Comparison of ENCODE assay signal across 9 cellular contexts in the genomic region with DNA sequence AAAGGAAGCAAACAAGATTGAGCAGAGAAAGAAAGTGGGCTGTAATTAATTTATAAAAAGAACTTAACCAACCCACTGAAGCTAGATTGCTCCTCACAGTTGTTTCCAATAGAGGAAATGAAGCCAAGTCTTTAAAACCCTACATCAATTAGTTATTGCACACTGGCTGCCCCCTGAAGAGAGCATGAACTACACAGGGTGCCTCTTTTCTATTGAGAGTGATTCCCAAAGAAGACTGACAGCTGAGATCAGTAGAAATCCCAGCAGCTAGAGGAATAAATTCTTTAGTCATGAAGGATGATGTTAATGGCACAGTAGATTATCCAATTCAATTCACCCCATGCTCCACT. TPM values are rescaled to one million over a fixed set of nuclear protein-coding genes. Genes with fewer than 3 reads are reported as not detected.
DNase-seq lines count a peak whose midpoint lies in the region; ATAC-seq lines count a peak whose summit lies in the region.
"Had no signal": no experiment of that assay in that cellular context is flagged by ENCODE, and none has a peak within 500 bp of the region (broad histone marks: within the 10 kb centered on the region; RNA-seq: fewer than 3 reads in every experiment).

No MANE protein-coding gene starts in this region.

- no peak overlapping the region for H3K4me3 ChIP-seq in CD8-positive, alpha-beta memory T cell (ENCODE audit: low read length)
- H3K4me3 ChIP-seq: lung had no signal

- peaks cover 0 to 4% (median 0%) of the 10 kb centered on the region in 3 donors for H3K36me3 Mint-ChIP-seq in CD8-positive, alpha-beta memory T cell
- H3K36me3 Mint-ChIP-seq in activated T-helper 17 cell treated with anti-CD3 and anti-CD28 coated beads, Interleukin-2, amount 50 U/mL, for 72 hours (ENCODE audit: low read depth) = no peaks in the 10 kb centered on the region

- CTCF ChIA-PET in CD8-positive, alpha-beta memory T cell (lab: Charles Lee) = interaction anchor here (1.7 kb wide), 1 partner anchor 8 kb away, joined by 5 read pairs; a partner anchor contains a TSS

- H3K27me3 Mint-ChIP-seq in CD8-positive, alpha-beta memory T cell = peaks cover 0 to 4% of the 10 kb centered on the region in 2 donors
- H3K27me3 Mint-ChIP-seq in activated T-helper 17 cell treated with anti-CD3 and anti-CD28 coated beads, Interleukin-2, amount 50 U/mL, for 72 hours = no peaks in the 10 kb centered on the region

- POLR2A ChIA-PET in CD8-positive, alpha-beta memory T cell (lab: Charles Lee) = interaction anchor here (0.9 kb wide), 1 partner anchor 8 kb away, joined by 4 read pairs; a partner anchor contains a TSS

- peak overlapping the region in 3 of 7 donors; percentile 4 to 58 (median 44) for H3K4me3 Mint-ChIP-seq in CD8-positive, alpha-beta memory T cell
- H3K4me3 Mint-ChIP-seq in activated T-helper 17 cell treated with anti-CD3 and anti-CD28 coated beads, Interleukin-2, amount 50 U/mL, for 72 hours = peak overlapping the region; percentile 33

- no peaks in the 10 kb centered on the region for H3K36me3 ChIP-seq in CD8-positive, alpha-beta memory T cell (ENCODE audit: insufficient read depth, low read length)

- H3K4me1 Mint-ChIP-seq in CD8-positive, alpha-beta memory T cell = peaks cover 15 to 19% (median 16%) of the 10 kb centered on the region in 3 donors
- peaks cover 11% of the 10 kb centered on the region for H3K4me1 Mint-ChIP-seq in activated T-helper 17 cell treated with anti-CD3 and anti-CD28 coated beads, Interleukin-2, amount 50 U/mL, for 72 hours

- peak overlapping the region in 5 of 8 donors; percentile 69 to 83 (median 77) for H3K27ac Mint-ChIP-seq in CD8-positive, alpha-beta memory T cell
- H3K27ac Mint-ChIP-seq in activated T-helper 17 cell treated with anti-CD3 and anti-CD28 coated beads, Interleukin-2, amount 50 U/mL, for 72 hours = peak overlapping the region; percentile 11

- no peak overlapping the region for H3K27ac ChIP-seq in CD8-positive, alpha-beta memory T cell (ENCODE audit: low read depth, low read length)

- peaks cover 26% of the 10 kb centered on the region for H3K4me1 ChIP-seq in CD8-positive, alpha-beta memory T cell (ENCODE audit: insufficient read depth, low read length)

- no peak for DNase-seq in CD8-positive, alpha-beta memory T cell
- DNase-seq in NCI-H774 (lab: John Stamatoyannopoulos, UW) = no peak
- DNase-seq in NCI-H1694 (lab: John Stamatoyannopoulos, UW) = no peak
- DNase-seq in NCI-H748 treated with DMSO at 0.1 percent for 48 hours (lab: John Stamatoyannopoulos, UW) = no peak
- no peak for DNase-seq in OCI-M2 (lab: John Stamatoyannopoulos, UW; ENCODE audit: unreplicated experiment)

- no peaks in the 10 kb centered on the region for H3K27me3 ChIP-seq in CD8-positive, alpha-beta memory T cell (ENCODE audit: insufficient read depth, low read length, poor library complexity, severe bottlenecking)

- no peaks in the 10 kb centered on the region for H3K9me3 Mint-ChIP-seq in CD8-positive, alpha-beta memory T cell
- H3K9me3 Mint-ChIP-seq in activated T-helper 17 cell treated with anti-CD3 and anti-CD28 coated beads, Interleukin-2, amount 50 U/mL, for 72 hours = no peaks in the 10 kb centered on the region

- no peaks in the 10 kb centered on the region for H3K9me3 ChIP-seq in CD8-positive, alpha-beta memory T cell (ENCODE audit: low read length)

- ATAC-seq in GM19397 (IDR thresholded peaks at IDR 0.05; ENCODE audit: unreplicated experiment) = peak; percentile 32
- ATAC-seq in HG03064 (IDR thresholded peaks at IDR 0.05; ENCODE audit: low read depth, unreplicated experiment) = peak; percentile 41
- ATAC-seq in activated T-helper 17 cell treated with anti-CD3 and anti-CD28 coated beads, Interleukin-2, amount 50 U/mL, for 72 hours (replicated peaks) = no peak

RNA-seq across cellular contexts. Expression of a gene that starts 8.6 kb away (rescaled TPM):
- 10 to 100 TPM; 90.9 to 99.0 TPM for total RNA-seq in CD8-positive, alpha-beta memory T cell
- polyA plus RNA-seq in CD8-positive, alpha-beta memory T cell = 59.5 TPM
- total RNA-seq in activated T-helper 17 cell treated with anti-CD3 and anti-CD28 coated beads, Interleukin-2, amount 50 U/mL, for 72 hours = 100 to 1,000 TPM in 1 of 2 donors, 10 to 100 TPM in 1; 83.4 to 113 TPM
